In the genomic region with DNA sequence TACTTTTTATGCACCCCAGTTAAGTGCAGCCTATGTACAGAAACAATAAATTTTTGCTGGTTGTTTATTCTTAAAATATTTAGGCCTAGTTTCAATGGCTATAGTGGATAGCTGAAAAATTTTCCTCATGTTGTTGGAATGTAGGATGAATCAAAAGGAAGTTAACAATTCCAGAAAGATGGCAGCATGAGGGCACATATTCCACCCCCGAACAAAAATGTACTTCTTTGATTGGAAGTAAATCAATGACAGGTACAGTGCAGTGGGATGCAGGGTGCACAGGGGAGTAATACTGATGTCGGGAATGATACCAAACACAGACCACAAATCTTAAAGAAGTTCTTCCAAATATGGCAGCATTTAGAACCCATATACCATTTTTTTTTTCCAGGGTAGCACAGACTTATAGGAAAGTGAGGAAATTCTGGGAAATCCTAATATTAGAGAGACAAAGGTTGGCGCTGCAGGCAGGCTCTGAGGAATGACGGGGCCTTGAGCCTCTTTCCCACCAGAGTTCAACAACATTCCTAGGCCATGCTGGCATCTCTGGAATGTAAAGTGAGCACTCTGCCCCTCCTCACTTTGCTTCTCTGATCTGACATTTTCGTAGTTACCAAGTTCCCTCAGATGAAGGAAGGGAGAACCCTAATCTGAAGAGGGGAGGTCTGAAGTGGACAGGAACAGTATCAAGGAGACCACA, we compare ENCODE assay signal across 11 cellular contexts. TPM values are rescaled to one million over a fixed set of nuclear protein-coding genes. Genes with fewer than 3 reads are reported as not detected.
DNase-seq lines count a peak whose midpoint lies in the region; ATAC-seq, FAIRE-seq and TF ChIP-seq lines count a peak whose summit lies in the region.
"Had no signal": no experiment of that assay in that cellular context is flagged by ENCODE, and none has a peak within 500 bp of the region (broad histone marks: within the 10 kb centered on the region; RNA-seq: fewer than 3 reads in every experiment).

No MANE protein-coding gene starts in this region.

- 31% methylated on average over 4 of the region's 5 CpGs for WGBS in HUES64
- WGBS in spleen, 5 donors, result 73 to 85% (median 82%) methylated on average over 5 of the region's 5 CpGs

- intact Hi-C loops in lower lobe of right lung (cut with DNase I), result no loop called here
- intact Hi-C loops in spleen (cut with DNase I; ENCODE audit: low total_unique reads), result no loop called here
- intact Hi-C loops in posterior cingulate gyrus (cut with DNase I), result no loop called here

- peak; percentile 75 for DNase-seq in AG08395 (ENCODE audit: low spot score)
- DNase-seq in cardiac fibroblast (ENCODE audit: low read depth in 2 of 2), result peak; percentile 73 to 77
- peak; percentile 34 for DNase-seq in lower lobe of right lung
- DNase-seq in GM12892 (ENCODE audit: insufficient read length), result no peak
- no peak for DNase-seq in spleen
- no peak for DNase-seq in posterior cingulate gyrus
- DNase-seq: activated naive CD4-positive, alpha-beta T cell; right cardiac atrium had no signal

- ATAC-seq in lower lobe of right lung (peak; percentile 92 to 95), HG03521 (IDR thresholded peaks at IDR 0.05; ENCODE audit: unreplicated experiment) (no peak)

- H3K9me3 ChIP-seq in HUES64 (ENCODE audit: insufficient read depth, low read depth, low read length) (no peaks in the 10 kb centered on the region; the same call in 1 of the 2 replicates), lower lobe of right lung (no peaks in the 10 kb centered on the region), spleen (peaks cover 0 to 4% (median 0%) of the 10 kb centered on the region in 8 donors)

- H3K36me3 ChIP-seq in HUES64 (ENCODE audit: insufficient read depth, low read length) (no peaks in the 10 kb centered on the region), lower lobe of right lung (no peaks in the 10 kb centered on the region), spleen (no peaks in the 10 kb centered on the region)

- peak overlapping the region; percentile 70; the same call in 1 of the 2 replicates for H3K9ac ChIP-seq in HUES64 (ENCODE audit: low read depth, low read length)

- TF ChIP-seq CTCF in cardiac fibroblast (IDR thresholded peaks at IDR 0.05; ENCODE audit: low read depth, low read length) (no peak), lower lobe of right lung (IDR thresholded peaks at IDR 0.05) (no peak), spleen (IDR thresholded peaks at IDR 0.05 in 8 of 11, conservative IDR thresholded peaks at IDR 0.05 in 3 of 11) (no peak)

- TF ChIP-seq POLR2A in GM12892 (IDR thresholded peaks at IDR 0.05; ENCODE audit: low read depth, low read length) (no peak), spleen (IDR thresholded peaks at IDR 0.05) (no peak)

- no peaks in the 10 kb centered on the region for H3K27me3 ChIP-seq in HUES64 (ENCODE audit: insufficient read depth, low read length)
- no peaks in the 10 kb centered on the region for H3K27me3 ChIP-seq in lower lobe of right lung (ENCODE audit: low read depth)
- no peaks in the 10 kb centered on the region for H3K27me3 ChIP-seq in spleen (replicated peaks in 1 of 7)

- H3K4me1 ChIP-seq in HUES64 (ENCODE audit: insufficient read depth, low read length) (peaks cover 50% of the 10 kb centered on the region), lower lobe of right lung (peaks cover 6% of the 10 kb centered on the region), spleen (no peaks in the 10 kb centered on the region)

- peak overlapping the region; percentile 95 for H3K27ac ChIP-seq in HUES64 (ENCODE audit: low read depth, low read length)
- H3K27ac ChIP-seq in lower lobe of right lung, result peak overlapping the region; percentile 5
- H3K27ac ChIP-seq in spleen, result no peak overlapping the region
- H3K27ac ChIP-seq: C4-2B had no signal

- FAIRE-seq in GM12892 (lab: Jason Lieb, UNC), result no peak

- H3K4me3 ChIP-seq in HUES64 (ENCODE audit: low read length) (peak overlapping the region; percentile 53), cardiac fibroblast (replicated peaks in 1 of 2; ENCODE audit: low read depth in 2 of 2, low read length in 2 of 2) (no peak overlapping the region), lower lobe of right lung (peak overlapping the region; percentile 9), spleen (no peak overlapping the region)

RNA-seq across cellular contexts. Expression of gene IKZF2, which starts 36.6 kb away (rescaled TPM):
- 1.2 TPM for polyA plus RNA-seq in HUES64 (2013, experiment 1 of 2)
- polyA plus RNA-seq in HUES64 (2013, experiment 2 of 2), result 2.5 TPM
- total RNA-seq in lower lobe of right lung (16.5 TPM), spleen (10 to 100 TPM; 14.3 to 43.4 (median 21.7) TPM)
- 73.9 TPM for polyA plus RNA-seq in GM12892 (2012; ENCODE audit: missing spikeins)
- polyA plus RNA-seq in spleen, result 1 to 10 TPM in 1 of 3 donors, under 1 TPM in 2; 0.50 to 1.4 (median 0.80) TPM

Comparison
In these comparisons a context has a peak if more than half of its experiments do, and no peak if none do; other contexts are left out.
1. DNase-seq: peak in AG08395 (single experiment), cardiac fibroblast (2 of 2) and lower lobe of right lung (single experiment); none in GM12892 (single experiment), spleen (single experiment) and posterior cingulate gyrus (0 of 10).
2. H3K27ac ChIP-seq: peak in HUES64 (single experiment) and lower lobe of right lung (single experiment); none in spleen (0 of 8).
3. H3K4me3 ChIP-seq: peak in HUES64 (single experiment) and lower lobe of right lung (single experiment); none in cardiac fibroblast (0 of 2) and spleen (0 of 8).